Comparison of ENCODE assay signal across 20 cellular contexts in the genomic region with DNA sequence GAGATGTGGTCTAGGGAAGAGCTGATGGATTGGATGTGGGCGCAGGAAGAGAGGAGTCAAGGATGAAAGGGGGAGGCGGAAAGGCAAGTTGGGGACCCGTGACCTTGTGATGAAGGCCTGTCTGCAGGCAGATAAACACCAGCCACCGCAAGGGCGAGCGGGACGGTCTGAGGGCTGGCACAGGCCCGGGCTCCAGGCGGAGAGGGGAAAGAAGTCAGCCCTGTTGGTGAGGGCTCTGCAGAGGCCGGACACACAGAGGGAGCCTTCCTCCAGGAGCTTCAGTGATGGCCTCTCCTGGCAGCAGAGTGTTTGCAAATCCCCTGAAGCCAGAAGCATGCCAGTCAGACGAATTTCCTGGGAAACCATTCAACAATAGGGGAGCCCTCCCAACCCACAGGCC.
"Had no signal": no experiment of that assay in that cellular context is flagged by ENCODE, and none has a peak within 500 bp of the region (broad histone marks: within the 10 kb centered on the region; RNA-seq: fewer than 3 reads in every experiment).

No MANE protein-coding gene starts in this region.

- H3K4me1 ChIP-seq: sigmoid colon, tibial artery, upper lobe of left lung, uterus had no signal

- H3K9me3 ChIP-seq: neutrophil, sigmoid colon, tibial artery, upper lobe of left lung, uterus had no signal

- FAIRE-seq: colon, frontal cortex had no signal

- H3K27ac ChIP-seq: left ventricle myocardium inferior, neutrophil, sigmoid colon, skin epidermis, tibial artery, upper lobe of left lung had no signal

- H3K9me3 Mint-ChIP-seq: endodermal cell had no signal

- ATAC-seq: naive thymus-derived CD4-positive, alpha-beta T cell had no signal

- H3K4me3 ChIP-seq: left ventricle myocardium inferior, lung, sigmoid colon, skin epidermis, tibial artery, upper lobe of left lung, uterus had no signal

- H3K27ac Mint-ChIP-seq: endodermal cell; nephron progenitor cell; stimulated activated naive CD8-positive, alpha-beta T cell treated with anti-CD3 and anti-CD28 coated beads, Interleukin-15, Interleukin-2, amounts not matched to agents 100 ng/mL and 50 ng/mL, for 24 hours had no signal

- H3K36me3 ChIP-seq: left ventricle myocardium inferior, neutrophil, sigmoid colon, tibial artery, upper lobe of left lung, uterus had no signal

- DNase-seq: cerebellar nuclear complex; dermis blood vessel endothelial cell; endodermal cell; islet precursor cell; left ventricle myocardium inferior; mesendoderm; naive thymus-derived CD4-positive, alpha-beta T cell; nephron progenitor cell; posterior cingulate gyrus; sigmoid colon; stimulated activated CD4-positive, alpha-beta T cell treated with anti-CD3 and anti-CD28 coated beads, Interleukin-12 subunit alpha, Interleukin-12 subunit beta, amount 100 ng/mL, for 4 hours; tibial artery; uterus had no signal

- H3K27me3 ChIP-seq: sigmoid colon, tibial artery, upper lobe of left lung, uterus had no signal

- H3K4me3 Mint-ChIP-seq: endodermal cell; naive thymus-derived CD4-positive, alpha-beta T cell; nephron progenitor cell; stimulated activated naive CD8-positive, alpha-beta T cell treated with anti-CD3 and anti-CD28 coated beads, Interleukin-15, Interleukin-2, amounts not matched to agents 100 ng/mL and 50 ng/mL, for 24 hours had no signal
